Comparison of ENCODE assay signal across 8 cellular contexts in genomic region chr20:50987493-50988210, GRCh38. TPM values are rescaled to one million over a fixed set of nuclear protein-coding genes. Genes with fewer than 3 reads are reported as not detected.
DNase-seq lines count a peak whose midpoint lies in the region; ATAC-seq lines count a peak whose summit lies in the region.

No MANE protein-coding gene starts in this region.

- ATAC-seq in HG03432 (IDR thresholded peaks at IDR 0.05; ENCODE audit: unreplicated experiment) (peak; percentile 54), GM18909 (IDR thresholded peaks at IDR 0.05; ENCODE audit: poor library complexity, unreplicated experiment) (no peak)

- DNase-seq in DMS79 (lab: John Stamatoyannopoulos, UW), result peak; percentile 26
- peak; percentile 52 for DNase-seq in NCI-H748 (lab: John Stamatoyannopoulos, UW; ENCODE audit: unreplicated experiment)
- DNase-seq in activated CD4-positive, alpha-beta T cell treated with anti-CD3 and anti-CD28 coated beads, Interleukin-2, amount 10 ng/mL, durations not matched to agents 7 days and 5 days, result peak; percentile 81
- DNase-seq in dermis blood vessel endothelial cell, result peak; percentile 94
- peak; percentile 89 to 91 for DNase-seq in lung microvascular endothelial cell (ENCODE audit: low read depth in 2 of 2)
- DNase-seq in stimulated activated CD8-positive, alpha-beta memory T cell treated with anti-CD3 and anti-CD28 coated beads, Interleukin-4, amount 100 ng/mL, for 24 hours (ENCODE audit: low read depth), result peak; percentile 21

- H3K4me3 Mint-ChIP-seq in activated CD4-positive, alpha-beta T cell treated with anti-CD3 and anti-CD28 coated beads, Interleukin-2, amount 10 ng/mL, durations not matched to agents 7 days and 5 days, result no peak overlapping the region

- H3K36me3 Mint-ChIP-seq in activated CD4-positive, alpha-beta T cell treated with anti-CD3 and anti-CD28 coated beads, Interleukin-2, amount 10 ng/mL, durations not matched to agents 7 days and 5 days (ENCODE audit: low read depth), result no peaks in the 10 kb centered on the region

- peaks cover 28% of the 10 kb centered on the region for H3K27me3 Mint-ChIP-seq in activated CD4-positive, alpha-beta T cell treated with anti-CD3 and anti-CD28 coated beads, Interleukin-2, amount 10 ng/mL, durations not matched to agents 7 days and 5 days

- H3K4me1 Mint-ChIP-seq in activated CD4-positive, alpha-beta T cell treated with anti-CD3 and anti-CD28 coated beads, Interleukin-2, amount 10 ng/mL, durations not matched to agents 7 days and 5 days, result no peaks in the 10 kb centered on the region

- no peak overlapping the region for H3K27ac Mint-ChIP-seq in activated CD4-positive, alpha-beta T cell treated with anti-CD3 and anti-CD28 coated beads, Interleukin-2, amount 10 ng/mL, durations not matched to agents 7 days and 5 days

- no peaks in the 10 kb centered on the region for H3K9me3 Mint-ChIP-seq in activated CD4-positive, alpha-beta T cell treated with anti-CD3 and anti-CD28 coated beads, Interleukin-2, amount 10 ng/mL, durations not matched to agents 7 days and 5 days

- POLR2A ChIA-PET in activated CD4-positive, alpha-beta T cell treated with anti-CD3 and anti-CD28 coated beads, Interleukin-2, amount 10 ng/mL, durations not matched to agents 7 days and 5 days (lab: Charles Lee), result no interaction called here

- CTCF ChIA-PET in activated CD4-positive, alpha-beta T cell treated with anti-CD3 and anti-CD28 coated beads, Interleukin-2, amount 10 ng/mL, durations not matched to agents 7 days and 5 days (lab: Charles Lee), result interaction anchor here (0.6 to 1.8 kb wide), 25 partner anchors 9 to 1128 kb away, joined by 3 to 29 read pairs (median 4); partner anchors contain the start of gene BCAS4

RNA-seq across cellular contexts. Expression of gene MOCS3, which starts 29.0 kb away (rescaled TPM):
- 1 to 10 TPM; 4.2 to 5.1 TPM for total RNA-seq in activated CD4-positive, alpha-beta T cell treated with anti-CD3 and anti-CD28 coated beads, Interleukin-2, amount 10 ng/mL, durations not matched to agents 7 days and 5 days
- 8.5 and 9.2 TPM in 2 replicates for total RNA-seq in dermis blood vessel endothelial cell
- total RNA-seq in lung microvascular endothelial cell, result 5.4 and 7.9 TPM in 2 replicates

RNA-seq across cellular contexts. Expression of gene DPM1, which starts 29.3 kb away (rescaled TPM):
- 10 to 100 TPM; 45.6 to 46.2 TPM for total RNA-seq in activated CD4-positive, alpha-beta T cell treated with anti-CD3 and anti-CD28 coated beads, Interleukin-2, amount 10 ng/mL, durations not matched to agents 7 days and 5 days
- total RNA-seq in dermis blood vessel endothelial cell (71.5 and 75.9 TPM in 2 replicates), lung microvascular endothelial cell (41.6 and 43.3 TPM in 2 replicates)

RNA-seq across cellular contexts. Expression of gene KCNG1, which starts 35.3 kb away (rescaled TPM):
- not detected for total RNA-seq in activated CD4-positive, alpha-beta T cell treated with anti-CD3 and anti-CD28 coated beads, Interleukin-2, amount 10 ng/mL, durations not matched to agents 7 days and 5 days
- total RNA-seq in dermis blood vessel endothelial cell (0.70 and 3.1 TPM in 2 replicates), lung microvascular endothelial cell (2.2 and 2.4 TPM in 2 replicates)

RNA-seq across cellular contexts. Expression of gene ADNP, which starts 56.4 kb away (rescaled TPM):
- total RNA-seq in activated CD4-positive, alpha-beta T cell treated with anti-CD3 and anti-CD28 coated beads, Interleukin-2, amount 10 ng/mL, durations not matched to agents 7 days and 5 days, result 10 to 100 TPM; 70.7 to 90.4 TPM
- total RNA-seq in dermis blood vessel endothelial cell (28.8 and 53.0 TPM in 2 replicates), lung microvascular endothelial cell (24.6 and 24.8 TPM in 2 replicates)

Comparison
In these comparisons a context has a peak if more than half of its experiments do, and no peak if none do; other contexts are left out.
1. DNase-seq: peak in every context shown above with its lines; median percentile 94 in dermis blood vessel endothelial cell; 90 in lung microvascular endothelial cell; 81 in activated CD4-positive, alpha-beta T cell treated with anti-CD3 and anti-CD28 coated beads, Interleukin-2, amount 10 ng/mL, durations not matched to agents 7 days and 5 days; 52 in NCI-H748; 26 in DMS79; 21 in stimulated activated CD8-positive, alpha-beta memory T cell treated with anti-CD3 and anti-CD28 coated beads, Interleukin-4, amount 100 ng/mL, for 24 hours.